1 cellular context compared by ENCODE assay signal in genomic region chr17:2749784-2750181, GRCh38.
A peak's percentile ranks its signal among the peaks of the same experiment; 100 is the strongest.
TF ChIP-seq lines count a peak whose summit lies in the region.

No MANE protein-coding gene starts in this region.

TF ChIP-seq in SK-N-SH treated with all-trans-retinoic acid at 6 μM for 48 hours, 23 proteins besides CTCF, POLR2A, EP300 and RAD21 (continued from another document):
- peak; percentile 32; the same call in 1 of the 2 replicates for TF ChIP-seq TSHZ2 (CRISPR knock-in tag; IDR thresholded peaks at IDR 0.05)
